Comparison of ENCODE assay signal across 1 cellular context in the genomic region with DNA sequence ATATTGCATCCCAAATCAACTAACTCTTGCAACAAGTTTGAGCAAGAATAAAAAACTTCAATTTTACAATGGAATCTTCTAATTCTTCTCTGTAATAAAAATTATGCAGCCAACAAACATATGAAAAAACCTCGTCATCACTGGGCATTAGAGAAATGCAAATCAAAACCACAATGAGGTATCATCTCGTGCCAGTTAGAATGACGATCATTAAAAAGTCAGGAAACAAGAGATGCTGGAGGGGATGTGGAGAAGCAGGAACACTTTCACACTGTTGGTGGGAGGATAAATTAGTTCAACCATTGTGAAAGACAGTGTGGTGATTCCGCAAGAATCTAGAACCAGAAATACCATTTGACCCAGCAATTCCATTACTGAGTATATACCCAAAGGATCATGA.
TF ChIP-seq lines count a peak whose summit lies in the region.

No MANE protein-coding gene starts in this region.

TF ChIP-seq in WTC11, 78 proteins besides CTCF, POLR2A, EP300 and RAD21 (continued from another document):
- TF ChIP-seq, protein P1, sequence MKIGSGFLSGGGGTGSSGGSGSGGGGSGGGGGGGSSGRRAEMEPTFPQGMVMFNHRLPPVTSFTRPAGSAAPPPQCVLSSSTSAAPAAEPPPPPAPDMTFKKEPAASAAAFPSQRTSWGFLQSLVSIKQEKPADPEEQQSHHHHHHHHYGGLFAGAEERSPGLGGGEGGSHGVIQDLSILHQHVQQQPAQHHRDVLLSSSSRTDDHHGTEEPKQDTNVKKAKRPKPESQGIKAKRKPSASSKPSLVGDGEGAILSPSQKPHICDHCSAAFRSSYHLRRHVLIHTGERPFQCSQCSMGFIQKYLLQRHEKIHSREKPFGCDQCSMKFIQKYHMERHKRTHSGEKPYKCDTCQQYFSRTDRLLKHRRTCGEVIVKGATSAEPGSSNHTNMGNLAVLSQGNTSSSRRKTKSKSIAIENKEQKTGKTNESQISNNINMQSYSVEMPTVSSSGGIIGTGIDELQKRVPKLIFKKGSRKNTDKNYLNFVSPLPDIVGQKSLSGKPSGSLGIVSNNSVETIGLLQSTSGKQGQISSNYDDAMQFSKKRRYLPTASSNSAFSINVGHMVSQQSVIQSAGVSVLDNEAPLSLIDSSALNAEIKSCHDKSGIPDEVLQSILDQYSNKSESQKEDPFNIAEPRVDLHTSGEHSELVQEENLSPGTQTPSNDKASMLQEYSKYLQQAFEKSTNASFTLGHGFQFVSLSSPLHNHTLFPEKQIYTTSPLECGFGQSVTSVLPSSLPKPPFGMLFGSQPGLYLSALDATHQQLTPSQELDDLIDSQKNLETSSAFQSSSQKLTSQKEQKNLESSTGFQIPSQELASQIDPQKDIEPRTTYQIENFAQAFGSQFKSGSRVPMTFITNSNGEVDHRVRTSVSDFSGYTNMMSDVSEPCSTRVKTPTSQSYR (CRISPR knock-in tag; IDR thresholded peaks at IDR 0.05): no peak
- TF ChIP-seq ZNF263 (CRISPR knock-in tag; IDR thresholded peaks at IDR 0.05; ENCODE audit: low read depth) (no peak), TEAD4 (CRISPR knock-in tag; IDR thresholded peaks at IDR 0.05) (no peak), ESRRA (CRISPR knock-in tag; IDR thresholded peaks at IDR 0.05; ENCODE audit: borderline replicate concordance) (no peak), SMAD3 (CRISPR knock-in tag; IDR thresholded peaks at IDR 0.05; ENCODE audit: borderline replicate concordance) (no peak), ELF4 (CRISPR knock-in tag; IDR thresholded peaks at IDR 0.05; ENCODE audit: low read depth) (no peak), IRF2 (CRISPR knock-in tag; IDR thresholded peaks at IDR 0.05; ENCODE audit: borderline replicate concordance, low read depth) (no peak), CREB1 (CRISPR knock-in tag; IDR thresholded peaks at IDR 0.05) (no peak), GTF2I (CRISPR knock-in tag; conservative IDR thresholded peaks at IDR 0.05) (no peak)
- TF ChIP-seq, protein P2, sequence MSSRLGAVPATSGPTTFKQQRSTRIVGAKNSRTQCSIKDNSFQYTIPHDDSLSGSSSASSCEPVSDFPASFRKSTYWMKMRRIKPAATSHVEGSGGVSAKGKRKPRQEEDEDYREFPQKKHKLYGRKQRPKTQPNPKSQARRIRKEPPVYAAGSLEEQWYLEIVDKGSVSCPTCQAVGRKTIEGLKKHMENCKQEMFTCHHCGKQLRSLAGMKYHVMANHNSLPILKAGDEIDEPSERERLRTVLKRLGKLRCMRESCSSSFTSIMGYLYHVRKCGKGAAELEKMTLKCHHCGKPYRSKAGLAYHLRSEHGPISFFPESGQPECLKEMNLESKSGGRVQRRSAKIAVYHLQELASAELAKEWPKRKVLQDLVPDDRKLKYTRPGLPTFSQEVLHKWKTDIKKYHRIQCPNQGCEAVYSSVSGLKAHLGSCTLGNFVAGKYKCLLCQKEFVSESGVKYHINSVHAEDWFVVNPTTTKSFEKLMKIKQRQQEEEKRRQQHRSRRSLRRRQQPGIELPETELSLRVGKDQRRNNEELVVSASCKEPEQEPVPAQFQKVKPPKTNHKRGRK (CRISPR knock-in tag; IDR thresholded peaks at IDR 0.05; ENCODE audit: borderline replicate concordance): no peak
